Comparison of ENCODE assay signal across 8 cellular contexts in the genomic region with DNA sequence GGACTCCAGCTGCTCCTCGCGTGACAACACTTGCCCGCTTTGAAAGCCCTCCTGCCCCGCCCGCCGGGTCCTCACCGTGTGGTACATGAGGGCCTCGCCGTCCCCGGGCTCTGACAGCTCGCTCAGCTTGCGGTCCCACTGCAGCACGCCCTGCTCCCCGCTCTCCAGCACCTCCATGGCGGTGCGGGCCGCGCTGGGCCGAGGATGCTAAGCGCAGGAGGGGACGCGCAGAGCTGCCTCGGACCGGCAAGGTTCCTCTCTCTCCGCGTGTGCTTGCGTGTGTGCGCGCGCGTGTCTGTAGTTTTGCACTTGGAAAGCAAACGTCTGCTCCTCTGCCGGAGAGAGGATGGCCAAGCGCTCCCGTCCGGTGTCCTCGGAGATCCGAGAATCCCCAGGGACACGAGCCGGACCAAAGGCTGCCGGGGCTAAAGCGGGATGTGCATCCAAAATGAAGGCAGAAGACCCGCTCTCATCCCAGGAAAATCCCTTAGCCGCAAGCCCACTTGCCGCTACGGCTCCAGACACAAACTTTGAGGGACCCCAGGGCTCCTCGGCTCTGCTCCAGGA. TPM values are rescaled to one million over a fixed set of nuclear protein-coding genes. Genes with fewer than 3 reads are reported as not detected.
DNase-seq lines count a peak whose midpoint lies in the region; ATAC-seq lines count a peak whose summit lies in the region.

A gene with protein sequence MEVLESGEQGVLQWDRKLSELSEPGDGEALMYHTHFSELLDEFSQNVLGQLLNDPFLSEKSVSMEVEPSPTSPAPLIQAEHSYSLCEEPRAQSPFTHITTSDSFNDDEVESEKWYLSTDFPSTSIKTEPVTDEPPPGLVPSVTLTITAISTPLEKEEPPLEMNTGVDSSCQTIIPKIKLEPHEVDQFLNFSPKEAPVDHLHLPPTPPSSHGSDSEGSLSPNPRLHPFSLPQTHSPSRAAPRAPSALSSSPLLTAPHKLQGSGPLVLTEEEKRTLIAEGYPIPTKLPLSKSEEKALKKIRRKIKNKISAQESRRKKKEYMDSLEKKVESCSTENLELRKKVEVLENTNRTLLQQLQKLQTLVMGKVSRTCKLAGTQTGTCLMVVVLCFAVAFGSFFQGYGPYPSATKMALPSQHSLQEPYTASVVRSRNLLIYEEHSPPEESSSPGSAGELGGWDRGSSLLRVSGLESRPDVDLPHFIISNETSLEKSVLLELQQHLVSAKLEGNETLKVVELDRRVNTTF (minus strand): TSS at position 558 of the 567 bp plus-strand sequence. CDS start 381 bp downstream, at position 177.

- H3K4me1 ChIP-seq in mesodermal cell (ENCODE audit: control insufficient read depth, insufficient read depth, low read length, poor library complexity, severe bottlenecking), result peaks cover 10% of the 10 kb centered on the region

- DNase-seq in NCI-H2227 treated with DMSO at 0.1 percent for 48 hours (lab: John Stamatoyannopoulos, UW) (peak; percentile 41), G401 (ENCODE audit: low spot score) (no peak)
- peak; percentile 76 for DNase-seq in activated CD8-positive, alpha-beta T cell treated with anti-CD3 and anti-CD28 coated beads, Interleukin-2, amount 10 ng/mL, durations not matched to agents 7 days and 5 days
- peak; percentile 38 for DNase-seq in effector CD8-positive, alpha-beta T cell (lab: John Stamatoyannopoulos, UW)
- peak; percentile 19 to 36 for DNase-seq in stimulated activated CD8-positive, alpha-beta memory T cell treated with anti-CD3 and anti-CD28 coated beads, Interleukin-2, amount 100 ng/mL, for 1 hour (ENCODE audit: low read depth in 2 of 2)

- peaks cover 21% of the 10 kb centered on the region for H3K36me3 ChIP-seq in mesodermal cell (ENCODE audit: control insufficient read depth, insufficient read depth, low read length)

- in situ Hi-C loops in G401 (cut with HindIII; ENCODE audit: low sequenced_read_pairs), result no loop called here

- H3K27ac ChIP-seq in mesodermal cell (ENCODE audit: low read depth, low read length, severe bottlenecking), result peak within 1 kb of the TSS; percentile 92

- no peaks in the 10 kb centered on the region for H3K27me3 Mint-ChIP-seq in activated CD8-positive, alpha-beta T cell treated with anti-CD3 and anti-CD28 coated beads, Interleukin-2, amount 10 ng/mL, durations not matched to agents 7 days and 5 days (ENCODE audit: low read depth)

- no peaks in the 10 kb centered on the region for H3K9me3 Mint-ChIP-seq in activated CD8-positive, alpha-beta T cell treated with anti-CD3 and anti-CD28 coated beads, Interleukin-2, amount 10 ng/mL, durations not matched to agents 7 days and 5 days (ENCODE audit: insufficient read depth)

- H3K9me3 ChIP-seq in mesodermal cell (ENCODE audit: control insufficient read depth, low read length), result no peaks in the 10 kb centered on the region

- peak within 1 kb of the TSS; percentile 96 for H3K4me3 Mint-ChIP-seq in activated CD8-positive, alpha-beta T cell treated with anti-CD3 and anti-CD28 coated beads, Interleukin-2, amount 10 ng/mL, durations not matched to agents 7 days and 5 days

- H3K4me3 ChIP-seq in mesodermal cell (ENCODE audit: extremely low read depth, insufficient read depth, low read length, poor library complexity, severe bottlenecking), result peak within 1 kb of the TSS; percentile 80

- POLR2A ChIA-PET in activated CD8-positive, alpha-beta T cell treated with anti-CD3 and anti-CD28 coated beads, Interleukin-2, amount 10 ng/mL, durations not matched to agents 7 days and 5 days (lab: Charles Lee), result interaction anchor here (1.1 to 4.5 kb wide), 2 partner anchors 9 to 67 kb away, joined by 4 to 16 read pairs; no protein-coding TSS in a partner anchor

- 0% methylated on average over 40 to 43 of the region's 47 CpGs for WGBS in mesodermal cell (ENCODE audit: insufficient coverage in 2 of 2), 2 experiments

- peaks cover 12% of the 10 kb centered on the region for H3K36me3 Mint-ChIP-seq in activated CD8-positive, alpha-beta T cell treated with anti-CD3 and anti-CD28 coated beads, Interleukin-2, amount 10 ng/mL, durations not matched to agents 7 days and 5 days (ENCODE audit: low read depth)

- peaks cover 40% of the 10 kb centered on the region for H3K4me1 Mint-ChIP-seq in activated CD8-positive, alpha-beta T cell treated with anti-CD3 and anti-CD28 coated beads, Interleukin-2, amount 10 ng/mL, durations not matched to agents 7 days and 5 days (ENCODE audit: low read depth)

- ATAC-seq in GM18502 (IDR thresholded peaks at IDR 0.05; ENCODE audit: poor library complexity, unreplicated experiment) (peak; percentile 38), HG02642 (IDR thresholded peaks at IDR 0.05; ENCODE audit: poor library complexity, unreplicated experiment) (peak; percentile 40)
- peak; percentile 66 for ATAC-seq in activated CD8-positive, alpha-beta T cell treated with anti-CD3 and anti-CD28 coated beads, Interleukin-2, amount 10 ng/mL, durations not matched to agents 7 days and 5 days

- CTCF ChIA-PET in activated CD8-positive, alpha-beta T cell treated with anti-CD3 and anti-CD28 coated beads, Interleukin-2, amount 10 ng/mL, durations not matched to agents 7 days and 5 days (lab: Charles Lee), result interaction anchor here (0.6 to 11.5 kb wide), 24 partner anchors 9 to 737 kb away, joined by 3 to 348 read pairs (median 7); no protein-coding TSS in a partner anchor

- peak within 1 kb of the TSS; percentile 94 for H3K27ac Mint-ChIP-seq in activated CD8-positive, alpha-beta T cell treated with anti-CD3 and anti-CD28 coated beads, Interleukin-2, amount 10 ng/mL, durations not matched to agents 7 days and 5 days

RNA-seq across cellular contexts. Expression of the gene that starts here (rescaled TPM):
- total RNA-seq in activated CD8-positive, alpha-beta T cell treated with anti-CD3 and anti-CD28 coated beads, Interleukin-2, amount 10 ng/mL, durations not matched to agents 7 days and 5 days, result 10 to 100 TPM; 24.7 to 25.9 TPM
- 40.4 TPM for polyA plus RNA-seq in mesodermal cell (2013, experiment 1 of 2)
- polyA plus RNA-seq in mesodermal cell (2013, experiment 2 of 2), result 40.1 TPM
- 2.3 and 4.1 TPM in 2 replicates for total RNA-seq in G401 (2014; rRNA removed; shearing (Covaris generic))
